19 cellular contexts compared by ENCODE assay signal in the genomic region with DNA sequence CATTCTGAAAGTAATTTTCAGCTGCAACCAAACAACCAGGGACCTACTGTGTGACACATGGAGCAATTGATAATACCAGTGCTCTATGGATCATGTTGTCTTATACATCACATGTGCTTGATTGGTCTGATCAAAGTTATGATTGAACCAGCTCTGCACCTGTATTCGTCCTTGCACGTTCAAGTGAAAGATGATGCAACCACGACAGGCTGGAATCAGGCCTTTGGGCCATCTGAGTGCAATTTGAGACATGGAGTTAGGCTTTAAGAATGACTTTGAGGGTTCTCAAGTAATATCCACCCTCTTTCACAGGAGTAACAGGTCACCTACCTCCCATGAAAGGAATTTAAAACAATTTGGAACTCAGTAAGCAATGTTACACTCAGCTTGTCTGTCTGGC.
A peak's percentile ranks its signal among the peaks of the same experiment; 100 is the strongest.
DNase-seq lines count a peak whose midpoint lies in the region.
"Had no signal": no experiment of that assay in that cellular context is flagged by ENCODE, and none has a peak within 500 bp of the region (broad histone marks: within the 10 kb centered on the region; RNA-seq: fewer than 3 reads in every experiment).

No MANE protein-coding gene starts in this region.

- H3K4me1 ChIP-seq in BLaER1 treated with 17β-estradiol and CSF1 and Interleukin-3, amounts not matched to agents 10 nM and 100 nM = peaks cover 36 to 65% (median 61%) of the 10 kb centered on the region in 10 experiments
- peaks cover 26% of the 10 kb centered on the region for H3K4me1 ChIP-seq in rectal smooth muscle tissue (ENCODE audit: control insufficient read depth, insufficient read depth, low read length)

- DNase-seq in NCI-H146 (lab: John Stamatoyannopoulos, UW) (peak; percentile 16), NCI-H146 treated with DMSO at 0.1 percent for 48 hours (lab: John Stamatoyannopoulos, UW; ENCODE audit: unreplicated experiment) (no peak), NCI-H69 (lab: John Stamatoyannopoulos, UW) (peak; percentile 17), ACHN (no peak), NCI-H446 treated with DMSO at 0.1 percent for 48 hours (lab: John Stamatoyannopoulos, UW) (no peak), HPDE6-E6E7 (ENCODE audit: extremely low spot score) (no peak)
- DNase-seq: 8988T; BE2C; CD4-positive, alpha-beta memory T cell; GF-D8; Kasumi-1; MM.1S; NCI-H2171; NCI-H510A had no signal

- H3K27ac ChIP-seq in BLaER1 treated with 17β-estradiol and CSF1 and Interleukin-3, amounts not matched to agents 10 nM and 100 nM = peak overlapping the region in 3 of 11 experiments; percentile 11 to 63 (median 58); a peak in 3 of 22 replicates
- peak overlapping the region; percentile 23 for H3K27ac ChIP-seq in rectal smooth muscle tissue (ENCODE audit: low read depth, low read length)
- H3K27ac ChIP-seq: HL-60, SJSA1 had no signal

- peaks cover 0 to 12% (median 0%) of the 10 kb centered on the region in 11 experiments; a peak in 2 of 22 replicates for H4K20me1 ChIP-seq in BLaER1 treated with 17β-estradiol and CSF1 and Interleukin-3, amounts not matched to agents 10 nM and 100 nM

- H3K9ac ChIP-seq in BLaER1 treated with 17β-estradiol and CSF1 and Interleukin-3, amounts not matched to agents 10 nM and 100 nM = no peak overlapping the region
- H3K9ac ChIP-seq in rectal smooth muscle tissue (ENCODE audit: low read length) = no peak overlapping the region

- H3K4me3 ChIP-seq in BLaER1 treated with 17β-estradiol and CSF1 and Interleukin-3, amounts not matched to agents 10 nM and 100 nM = no peak overlapping the region
- H3K4me3 ChIP-seq in rectal smooth muscle tissue (ENCODE audit: low read length) = no peak overlapping the region
- H3K4me3 ChIP-seq: GM23338, SJSA1 had no signal

- no peaks in the 10 kb centered on the region for H3K27me3 ChIP-seq in BLaER1 treated with 17β-estradiol and CSF1 and Interleukin-3, amounts not matched to agents 10 nM and 100 nM
- no peaks in the 10 kb centered on the region for H3K27me3 ChIP-seq in rectal smooth muscle tissue (ENCODE audit: control insufficient read depth, insufficient read depth, low read length)
- H3K27me3 ChIP-seq: BE2C, SJSA1 had no signal

- peak overlapping the region in 7 of 11 experiments; percentile 0 to 68 (median 43); a peak in 12 of 22 replicates for H3K4me2 ChIP-seq in BLaER1 treated with 17β-estradiol and CSF1 and Interleukin-3, amounts not matched to agents 10 nM and 100 nM
- H3K4me2 ChIP-seq: GM23338 had no signal

- H3K9me3 ChIP-seq in BLaER1 treated with 17β-estradiol and CSF1 and Interleukin-3, amounts not matched to agents 10 nM and 100 nM (replicated peaks in 1 of 11) = no peaks in the 10 kb centered on the region
- H3K9me3 ChIP-seq: BE2C, SJSA1 had no signal

- in situ Hi-C loops in ACHN (cut with HindIII; ENCODE audit: low pct_ligation_motif_present, low pct_unique_long_range_greater_than_20kb, low sequenced_read_pairs) = no loop called here

- H3K36me3 ChIP-seq in BLaER1 treated with 17β-estradiol and CSF1 and Interleukin-3, amounts not matched to agents 10 nM and 100 nM = no peaks in the 10 kb centered on the region
- no peaks in the 10 kb centered on the region for H3K36me3 ChIP-seq in rectal smooth muscle tissue (ENCODE audit: control insufficient read depth, insufficient read depth, low read length)
- H3K36me3 ChIP-seq: BE2C, SJSA1 had no signal

Comparison
In these comparisons a context has a peak if more than half of its experiments do, and no peak if none do; other contexts are left out.
1. DNase-seq: peak in NCI-H146 (single experiment) and NCI-H69 (single experiment); none in NCI-H146 treated with DMSO at 0.1 percent for 48 hours (single experiment), ACHN (single experiment), NCI-H446 treated with DMSO at 0.1 percent for 48 hours (single experiment) and HPDE6-E6E7 (single experiment).